8 cellular contexts compared by ENCODE assay signal in the genomic region with DNA sequence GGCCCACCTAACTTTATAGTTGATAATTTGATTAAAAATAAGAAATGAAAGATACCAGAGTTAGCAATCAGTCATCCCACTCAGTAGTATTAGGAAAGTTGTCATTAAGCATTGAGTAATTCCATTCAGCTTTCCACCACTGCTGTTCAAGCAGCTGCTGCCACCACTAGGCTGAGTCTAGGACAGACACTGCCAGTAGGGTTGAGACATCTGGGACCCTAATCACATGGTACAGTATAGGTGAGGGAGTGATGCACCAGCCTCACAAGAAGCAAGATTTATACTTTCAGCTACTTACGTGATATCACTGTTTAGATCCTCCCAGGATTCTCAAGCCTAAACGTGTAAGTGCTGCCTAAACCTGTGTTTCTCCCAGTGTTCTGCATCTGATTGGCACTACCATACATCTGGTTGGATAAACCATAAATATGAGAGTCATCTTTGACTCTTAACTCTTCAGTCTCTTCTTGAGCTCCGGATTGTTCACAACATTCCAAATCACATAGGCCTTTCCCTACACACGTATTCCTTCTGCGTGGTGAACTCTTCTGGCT. TPM values are rescaled to one million over a fixed set of nuclear protein-coding genes. Genes with fewer than 3 reads are reported as not detected.
DNase-seq lines count a peak whose midpoint lies in the region; ATAC-seq and TF ChIP-seq lines count a peak whose summit lies in the region.

No MANE protein-coding gene starts in this region.

- peak; percentile 51 for DNase-seq in SK-N-SH
- peak; percentile 52 for DNase-seq in HuH-7.5 (ENCODE audit: low spot score)
- DNase-seq in activated CD4-positive, alpha-beta T cell treated with anti-CD3 and anti-CD28 coated beads, Interleukin-2, amount 50 U/mL, for 1 hour, result peak; percentile 23
- DNase-seq in iPS-NIHi11 (ENCODE audit: low spot score), result peak; percentile 53
- no peak for DNase-seq in NCI-H1092 (lab: John Stamatoyannopoulos, UW)
- no peak for DNase-seq in aorta

- H3K36me3 ChIP-seq in SK-N-SH (replicated peaks in 1 of 2; ENCODE audit: control insufficient read depth in 1 of 2, insufficient read depth in 2 of 2, low read length in 1 of 2) (peaks cover 20 to 34% of the 10 kb centered on the region in 2 experiments), aorta (ENCODE audit: control insufficient read depth in 1 of 2, insufficient read depth in 2 of 2, low read length in 1 of 2) (no peaks in the 10 kb centered on the region), gastroesophageal sphincter (peaks cover 0 to 25% of the 10 kb centered on the region in 2 donors)

- no peak for TF ChIP-seq EP300 in SK-N-SH (IDR thresholded peaks at IDR 0.05; ENCODE audit: borderline replicate concordance in 1 of 2, low read depth in 1 of 2, low read length in 1 of 2)
- no peak for TF ChIP-seq EP300 in gastroesophageal sphincter (IDR thresholded peaks at IDR 0.05)

- intact Hi-C loops in aorta (cut with DNase I), result loop anchor here (5.0 kb wide), 2 partner anchors 132 to 828 kb away; partner anchors contain the start of genes CCNT2 (in 2 of the 2) and MCM6 (in 1 of the 2)

- no peak overlapping the region for H3K9ac ChIP-seq in SK-N-SH

- peaks cover 53% of the 10 kb centered on the region for H4K20me1 ChIP-seq in SK-N-SH (ENCODE audit: insufficient read depth)

- H3K27ac ChIP-seq in SK-N-SH (ENCODE audit: low read depth in 2 of 2, low read length in 1 of 2), result peak overlapping the region; percentile 39 to 88; a peak in 3 of 4 replicates
- no peak overlapping the region for H3K27ac ChIP-seq in aorta (ENCODE audit: low read depth in 1 of 2, low read length in 2 of 2)
- peak overlapping the region in 2 of 4 donors; percentile 3 to 56 for H3K27ac ChIP-seq in gastroesophageal sphincter

- 81% methylated on average over 5 of the region's 5 CpGs for WGBS in SK-N-SH (ENCODE audit: low lambda C conversion rate)
- WGBS in aorta, 2 donors, result 88 to 90% methylated on average over 5 of the region's 5 CpGs
- 84 to 87% methylated on average over 5 of the region's 5 CpGs for WGBS in gastroesophageal sphincter (ENCODE audit: low coverage in 1 of 2), 2 donors

- peaks cover 27% of the 10 kb centered on the region for H3F3A ChIP-seq in SK-N-SH (replicated peaks; ENCODE audit: insufficient read depth)

- H3K9me2 ChIP-seq in SK-N-SH, result no peaks in the 10 kb centered on the region

- peaks cover 8 to 15% of the 10 kb centered on the region in 2 experiments; a peak in 3 of 4 replicates for H3K4me1 ChIP-seq in SK-N-SH (ENCODE audit: control insufficient read depth in 1 of 2, insufficient read depth in 2 of 2, low read depth in 1 of 2, low read length in 1 of 2)
- no peaks in the 10 kb centered on the region for H3K4me1 ChIP-seq in aorta (ENCODE audit: control insufficient read depth in 1 of 2, insufficient read depth in 2 of 2, low read length in 2 of 2)
- H3K4me1 ChIP-seq in gastroesophageal sphincter, result peaks cover 0 to 44% (median 6%) of the 10 kb centered on the region in 3 donors

- TF ChIP-seq RAD21 in SK-N-SH (IDR thresholded peaks at IDR 0.05; ENCODE audit: low read length), result peak; percentile 34

- H3K9me3 ChIP-seq in SK-N-SH (no peaks in the 10 kb centered on the region), aorta (ENCODE audit: control insufficient read depth, low read length) (no peaks in the 10 kb centered on the region), gastroesophageal sphincter (no peaks in the 10 kb centered on the region)

- peaks cover 77% of the 10 kb centered on the region for H3K79me2 ChIP-seq in SK-N-SH (ENCODE audit: insufficient read depth)

- no peak for TF ChIP-seq POLR2A in gastroesophageal sphincter (IDR thresholded peaks at IDR 0.05)

- POLR2A ChIA-PET in SK-N-SH (lab: Yijun Ruan, JAX), result interaction anchor here (0.5 to 1.3 kb wide), 2 partner anchors 14 to 39 kb away, joined by 4 read pairs; no protein-coding TSS in a partner anchor

- H2AFZ ChIP-seq in SK-N-SH (ENCODE audit: low read depth), result no peak overlapping the region

- ATAC-seq in SK-N-SH treated with all-trans-retinoic acid at 6 μM for 48 hours, result no peak
- ATAC-seq in aorta (ENCODE audit: low FRiP score), result no peak
- no peak for ATAC-seq in gastroesophageal sphincter

- H3K4me3 ChIP-seq in SK-N-SH (ENCODE audit: low read depth in 2 of 2, low read length in 1 of 2) (peak overlapping the region in 1 of 2 experiments; percentile 23; a peak in 1 of 4 replicates), aorta (ENCODE audit: low read length in 2 of 2) (no peak overlapping the region), gastroesophageal sphincter (no peak overlapping the region)

- CTCF ChIA-PET in SK-N-SH (lab: Yijun Ruan, JAX), result interaction anchor here (0.9 to 3.2 kb wide), 8 partner anchors 14 to 755 kb away, joined by 3 to 11 read pairs (median 3); no protein-coding TSS in a partner anchor

- no peaks in the 10 kb centered on the region for H3K27me3 ChIP-seq in SK-N-SH (ENCODE audit: insufficient read depth)
- no peaks in the 10 kb centered on the region for H3K27me3 ChIP-seq in aorta (ENCODE audit: control insufficient read depth in 1 of 2, insufficient read depth in 2 of 2, low read length in 1 of 2)
- H3K27me3 ChIP-seq in gastroesophageal sphincter, result no peaks in the 10 kb centered on the region

- TF ChIP-seq CTCF in SK-N-SH (IDR thresholded peaks at IDR 0.05) (peak; percentile 29; the same call in 1 of the 2 replicates), gastroesophageal sphincter (IDR thresholded peaks at IDR 0.05) (no peak)

- peak overlapping the region; percentile 78 for H3K4me2 ChIP-seq in SK-N-SH

TF ChIP-seq in SK-N-SH, 30 proteins besides CTCF, POLR2A, EP300 and RAD21:
- no peak for TF ChIP-seq YY1 (IDR thresholded peaks at IDR 0.05; ENCODE audit: low read depth)
- TF ChIP-seq TCF12 (IDR thresholded peaks at IDR 0.05), result no peak
- no peak for TF ChIP-seq GABPA (IDR thresholded peaks at IDR 0.05; ENCODE audit: low read depth)
- no peak for TF ChIP-seq RFX5 (IDR thresholded peaks at IDR 0.05; ENCODE audit: low read length)
- TF ChIP-seq TEAD4 (IDR thresholded peaks at IDR 0.05; ENCODE audit: borderline replicate concordance, insufficient read depth), result no peak
- TF ChIP-seq, protein P1, sequence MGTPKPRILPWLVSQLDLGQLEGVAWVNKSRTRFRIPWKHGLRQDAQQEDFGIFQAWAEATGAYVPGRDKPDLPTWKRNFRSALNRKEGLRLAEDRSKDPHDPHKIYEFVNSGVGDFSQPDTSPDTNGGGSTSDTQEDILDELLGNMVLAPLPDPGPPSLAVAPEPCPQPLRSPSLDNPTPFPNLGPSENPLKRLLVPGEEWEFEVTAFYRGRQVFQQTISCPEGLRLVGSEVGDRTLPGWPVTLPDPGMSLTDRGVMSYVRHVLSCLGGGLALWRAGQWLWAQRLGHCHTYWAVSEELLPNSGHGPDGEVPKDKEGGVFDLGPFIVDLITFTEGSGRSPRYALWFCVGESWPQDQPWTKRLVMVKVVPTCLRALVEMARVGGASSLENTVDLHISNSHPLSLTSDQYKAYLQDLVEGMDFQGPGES (IDR thresholded peaks at IDR 0.05; ENCODE audit: low read depth, low read length), result no peak
- TF ChIP-seq, protein P2, sequence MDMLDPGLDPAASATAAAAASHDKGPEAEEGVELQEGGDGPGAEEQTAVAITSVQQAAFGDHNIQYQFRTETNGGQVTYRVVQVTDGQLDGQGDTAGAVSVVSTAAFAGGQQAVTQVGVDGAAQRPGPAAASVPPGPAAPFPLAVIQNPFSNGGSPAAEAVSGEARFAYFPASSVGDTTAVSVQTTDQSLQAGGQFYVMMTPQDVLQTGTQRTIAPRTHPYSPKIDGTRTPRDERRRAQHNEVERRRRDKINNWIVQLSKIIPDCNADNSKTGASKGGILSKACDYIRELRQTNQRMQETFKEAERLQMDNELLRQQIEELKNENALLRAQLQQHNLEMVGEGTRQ (IDR thresholded peaks at IDR 0.05; ENCODE audit: borderline replicate concordance, low read depth, low read length), result no peak
- no peak for TF ChIP-seq ELF1 (IDR thresholded peaks at IDR 0.05)

TF ChIP-seq in SK-N-SH treated with all-trans-retinoic acid at 6 μM for 48 hours, 23 proteins besides CTCF, POLR2A, EP300 and RAD21:
- TF ChIP-seq ZC3H10 (CRISPR knock-in tag; IDR thresholded peaks at IDR 0.05) (no peak), ESRRG (CRISPR knock-in tag; IDR thresholded peaks at IDR 0.05) (no peak), RARB (CRISPR knock-in tag; IDR thresholded peaks at IDR 0.05) (no peak)

RNA-seq across cellular contexts. Expression of gene UBXN4, which starts 3.2 kb away (rescaled TPM):
- polyA plus RNA-seq in SK-N-SH (2012; rRNA removed) (32.7 and 48.7 TPM in 2 replicates), aorta (10 to 100 TPM; 32.2 to 47.3 TPM)
- polyA plus RNA-seq in SK-N-SH (2012; cell fraction: cytosol; rRNA removed), result 35.3 and 41.7 TPM in 2 replicates
- polyA plus RNA-seq in SK-N-SH (2012; cell fraction: nucleus; rRNA removed), result 63.2 and 123 TPM in 2 replicates
- total RNA-seq in aorta (10 to 100 TPM; 85.8 to 96.8 TPM), gastroesophageal sphincter (10 to 100 TPM; 41.0 to 75.6 (median 59.9) TPM)

Comparison
In these comparisons a context has a peak if more than half of its experiments do, and no peak if none do; other contexts are left out.
1. DNase-seq: peak in SK-N-SH (single experiment), HuH-7.5 (single experiment), activated CD4-positive, alpha-beta T cell treated with anti-CD3 and anti-CD28 coated beads, Interleukin-2, amount 50 U/mL, for 1 hour (single experiment) and iPS-NIHi11 (single experiment); none in NCI-H1092 (single experiment) and aorta (0 of 2).
2. H3K27ac ChIP-seq: peak in SK-N-SH (2 of 2); none in aorta (0 of 2).